ENCODE assay signal across 12 cellular contexts in the genomic region with DNA sequence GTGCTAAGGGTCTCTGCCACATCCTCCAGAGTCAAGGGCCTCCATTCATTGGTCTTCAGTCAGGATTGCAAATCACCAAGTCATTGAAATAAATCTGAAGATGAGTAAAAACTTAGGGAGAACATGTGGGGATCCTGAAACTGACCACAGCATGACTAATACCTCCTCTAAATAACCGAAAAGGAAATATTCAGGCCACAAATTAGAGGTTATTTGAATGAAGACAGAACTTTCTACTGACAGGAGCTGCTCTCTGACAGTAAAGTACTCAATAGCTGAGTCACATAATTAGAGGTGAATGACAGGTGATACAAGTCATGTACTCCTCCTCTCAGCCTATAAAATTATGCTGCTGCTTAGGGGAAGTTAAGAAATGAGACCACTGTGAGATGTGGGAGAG.
DNase-seq lines count a peak whose midpoint lies in the region; ATAC-seq, FAIRE-seq and TF ChIP-seq lines count a peak whose summit lies in the region.
"Had no signal": no experiment of that assay in that cellular context is flagged by ENCODE, and none has a peak within 500 bp of the region (broad histone marks: within the 10 kb centered on the region; RNA-seq: fewer than 3 reads in every experiment).

No MANE protein-coding gene starts in this region.

- ATAC-seq in GM18867 (IDR thresholded peaks at IDR 0.05; ENCODE audit: unreplicated experiment) (peak; percentile 75), HG02884 (IDR thresholded peaks at IDR 0.05; ENCODE audit: unreplicated experiment) (peak; percentile 91)
- ATAC-seq: heart left ventricle, T-cell had no signal

- H3K27ac ChIP-seq in brain microvascular endothelial cell, result no peak overlapping the region
- H3K27ac ChIP-seq: heart left ventricle, neural progenitor cell, tibial artery had no signal

- no peaks in the 10 kb centered on the region for H3K36me3 ChIP-seq in brain microvascular endothelial cell (replicated peaks)
- H3K36me3 ChIP-seq: heart left ventricle, neural progenitor cell, tibial artery had no signal

- H3K4me3 ChIP-seq in NB4 (ENCODE audit: low read depth, low read length) (no peak overlapping the region), brain microvascular endothelial cell (ENCODE audit: low read depth, low read length) (no peak overlapping the region)
- H3K4me3 ChIP-seq: heart left ventricle, neural progenitor cell, tibial artery had no signal

- H3K27me3 ChIP-seq in brain microvascular endothelial cell (replicated peaks), result no peaks in the 10 kb centered on the region
- H3K27me3 ChIP-seq: neural progenitor cell, tibial artery had no signal

- TF ChIP-seq POLR2A in NB4 (IDR thresholded peaks at IDR 0.05; ENCODE audit: extremely low read depth, insufficient read length), result no peak

- no peak for FAIRE-seq in GM19239 (lab: Jason Lieb, UNC)

- TF ChIP-seq CTCF in NB4 (IDR thresholded peaks at IDR 0.05; ENCODE audit: low read depth, low read length), result no peak
- TF ChIP-seq CTCF in brain microvascular endothelial cell (IDR thresholded peaks at IDR 0.05; ENCODE audit: low read depth, low read length, missing control alignments), result no peak

- DNase-seq in NB4 (ENCODE audit: low read depth) (peak; percentile 6), renal cortical epithelial cell (ENCODE audit: low read depth) (peak; percentile 53), GM19239 (ENCODE audit: insufficient read length, low spot score) (no peak), brain microvascular endothelial cell (no peak), NCI-H2171 treated with DMSO at 0.1 percent for 48 hours (lab: John Stamatoyannopoulos, UW) (no peak)
- DNase-seq: central memory CD4-positive, alpha-beta T cell; heart left ventricle; T-cell; tibial artery had no signal

- in situ Hi-C loops in brain microvascular endothelial cell (cut with HindIII; ENCODE audit: low pct_ligation_motif_present, low sequenced_read_pairs), result no loop called here

Comparison
In these comparisons a context has a peak if more than half of its experiments do, and no peak if none do; other contexts are left out.
1. DNase-seq: peak in NB4 (single experiment) and renal cortical epithelial cell (single experiment); none in GM19239 (single experiment), brain microvascular endothelial cell (single experiment) and NCI-H2171 treated with DMSO at 0.1 percent for 48 hours (single experiment).